Comparison of ENCODE assay signal across 1 cellular context in genomic region chr20:38165089-38165965, GRCh38.
TF ChIP-seq lines count a peak whose summit lies in the region.

TGM2 (minus strand) TSS chr20:38165270; CDS start chr20:38165198, 72 bp downstream.

TF ChIP-seq in HepG2, 621 proteins besides CTCF, POLR2A, EP300 and RAD21 (continued from another document and continues in another):
- TF ChIP-seq MXD3 (CRISPR knock-in tag; IDR thresholded peaks at IDR 0.05) (peak; percentile 90; the same call in 1 of the 2 replicates), POGZ (CRISPR knock-in tag; IDR thresholded peaks at IDR 0.05) (peak; percentile 72), SMARCC2 (IDR thresholded peaks at IDR 0.05) (no peak), CBX2 (IDR thresholded peaks at IDR 0.05; ENCODE audit: low read depth, low read length) (no peak), CBX2 (CRISPR knock-in tag; IDR thresholded peaks at IDR 0.05; ENCODE audit: low read depth) (no peak), BHLHE40 (IDR thresholded peaks at IDR 0.05; ENCODE audit: low read length) (no peak), SMC3 (IDR thresholded peaks at IDR 0.05; ENCODE audit: low read length) (peak; percentile 81), ARID5B (CRISPR knock-in tag; IDR thresholded peaks at IDR 0.05) (peak; percentile 84), ZNF672 (CRISPR knock-in tag; IDR thresholded peaks at IDR 0.05) (no peak), ARNT (IDR thresholded peaks at IDR 0.05) (no peak), ZNF335 (CRISPR knock-in tag; IDR thresholded peaks at IDR 0.05) (no peak; the same call in 1 of the 2 replicates), MTERF4 (CRISPR knock-in tag; IDR thresholded peaks at IDR 0.05) (0 out of 2 replicates have a peak, but pooled peaks have one; percentile 46), ZNF710 (CRISPR knock-in tag; IDR thresholded peaks at IDR 0.05; ENCODE audit: borderline replicate concordance) (peak; percentile 74; the same call in 1 of the 2 replicates), SCMH1 (CRISPR knock-in tag; IDR thresholded peaks at IDR 0.05; ENCODE audit: borderline replicate concordance) (no peak), PATZ1 (CRISPR knock-in tag; IDR thresholded peaks at IDR 0.05) (peak; percentile 84), HCFC1 (IDR thresholded peaks at IDR 0.05; ENCODE audit: low read depth, low read length) (peak; percentile 30; the same call in 1 of the 2 replicates), ZNF644 (CRISPR knock-in tag; IDR thresholded peaks at IDR 0.05; ENCODE audit: low read depth) (peak; percentile 60; the same call in 1 of the 2 replicates), THAP8 (CRISPR knock-in tag; IDR thresholded peaks at IDR 0.05; ENCODE audit: borderline replicate concordance) (no peak), FOSL2 (CRISPR knock-in tag; IDR thresholded peaks at IDR 0.05) (peak; percentile 61), AKNA (CRISPR knock-in tag; IDR thresholded peaks at IDR 0.05; ENCODE audit: borderline replicate concordance) (no peak), ZNF441 (CRISPR knock-in tag; IDR thresholded peaks at IDR 0.05; ENCODE audit: borderline replicate concordance) (no peak), ZSCAN12 (CRISPR knock-in tag; IDR thresholded peaks at IDR 0.05) (no peak), ZFP36L1 (CRISPR knock-in tag; IDR thresholded peaks at IDR 0.05) (0 out of 2 replicates have a peak, but pooled peaks have one; percentile 19), ZNF550 (CRISPR knock-in tag; IDR thresholded peaks at IDR 0.05; ENCODE audit: borderline replicate concordance) (peak; percentile 93; the same call in 1 of the 2 replicates), AGO1 (IDR thresholded peaks at IDR 0.05; ENCODE audit: low read depth, low read length, poor library complexity, severe bottlenecking) (peak; percentile 77), FOXO1 (CRISPR knock-in tag; IDR thresholded peaks at IDR 0.05) (peak; percentile 85), HOMEZ (CRISPR knock-in tag; IDR thresholded peaks at IDR 0.05; ENCODE audit: low read depth) (peak; percentile 74; the same call in 1 of the 2 replicates), ZBTB3 (CRISPR knock-in tag; IDR thresholded peaks at IDR 0.05; ENCODE audit: borderline replicate concordance, low read depth) (no peak; the same call in 1 of the 2 replicates), ZNF160 (CRISPR knock-in tag; IDR thresholded peaks at IDR 0.05) (peak; percentile 40; the same call in 1 of the 2 replicates), DPF2 (CRISPR knock-in tag; IDR thresholded peaks at IDR 0.05; ENCODE audit: borderline replicate concordance, low read depth) (peak; percentile 32; the same call in 1 of the 2 replicates), MYPOP (CRISPR knock-in tag; IDR thresholded peaks at IDR 0.05) (peak; percentile 97), SNAI1 (CRISPR knock-in tag; IDR thresholded peaks at IDR 0.05; ENCODE audit: borderline replicate concordance) (no peak), CBFB (CRISPR knock-in tag; IDR thresholded peaks at IDR 0.05) (peak; percentile 80), PAWR (CRISPR knock-in tag; IDR thresholded peaks at IDR 0.05; ENCODE audit: borderline replicate concordance) (no peak), MAF1 (CRISPR knock-in tag; IDR thresholded peaks at IDR 0.05; ENCODE audit: borderline replicate concordance) (0 out of 2 replicates have a peak, but pooled peaks have one; percentile 58), ZNF530 (CRISPR knock-in tag; IDR thresholded peaks at IDR 0.05; ENCODE audit: low read depth) (no peak), ZNF607 (CRISPR knock-in tag; IDR thresholded peaks at IDR 0.05; ENCODE audit: borderline replicate concordance) (no peak), RCOR2 (CRISPR knock-in tag; IDR thresholded peaks at IDR 0.05) (peak; percentile 35; the same call in 1 of the 2 replicates), TP53 (CRISPR knock-in tag; conservative IDR thresholded peaks at IDR 0.05) (0 out of 2 replicates have a peak, but pooled peaks have one; percentile 51), FIP1L1 (IDR thresholded peaks at IDR 0.05; ENCODE audit: borderline replicate concordance, insufficient read depth, low read depth, low read length) (no peak), TAF1 (CRISPR knock-in tag; IDR thresholded peaks at IDR 0.05) (peak; percentile 58; the same call in 1 of the 2 replicates), TOE1 (CRISPR knock-in tag; IDR thresholded peaks at IDR 0.05) (peak; percentile 77; the same call in 1 of the 2 replicates), ZNF784 (CRISPR knock-in tag; IDR thresholded peaks at IDR 0.05; ENCODE audit: borderline replicate concordance) (peak; percentile 70)
